Comparison of ENCODE assay signal across 10 cellular contexts in the genomic region with DNA sequence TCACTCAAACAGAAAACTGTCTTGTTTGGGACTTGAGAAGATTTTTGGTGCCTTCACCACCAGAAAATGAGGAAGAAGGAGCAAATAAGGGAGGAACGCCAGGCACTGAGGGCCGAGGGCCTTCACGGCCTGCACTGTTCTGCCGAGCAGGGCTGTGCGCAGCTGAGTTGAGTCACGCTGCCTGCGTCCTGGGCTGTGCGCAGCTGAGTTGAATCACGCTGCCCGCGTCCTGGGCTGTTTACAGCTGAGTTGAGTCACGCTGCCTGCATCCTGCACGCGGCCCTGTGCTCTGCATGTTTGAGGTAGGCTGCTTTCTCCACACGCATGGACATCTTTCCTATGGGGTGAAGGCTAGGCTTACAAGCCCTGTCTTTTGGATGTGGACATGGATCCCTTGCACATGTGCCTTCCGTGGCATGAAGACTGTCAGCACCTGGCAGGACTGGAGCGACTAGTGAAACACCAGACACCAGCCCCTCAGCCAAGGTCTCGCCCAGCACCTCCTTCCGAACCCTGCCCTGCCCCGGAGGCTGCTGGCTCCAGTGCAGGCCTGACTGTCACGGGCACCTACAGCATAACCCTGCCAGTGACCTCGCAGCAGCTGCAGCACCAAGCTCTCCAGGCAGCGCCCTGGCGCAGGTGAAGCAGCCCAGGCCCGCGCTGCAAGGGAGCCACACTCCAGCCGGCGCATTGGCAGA.
A peak's percentile ranks its signal among the peaks of the same experiment; 100 is the strongest.
DNase-seq lines count a peak whose midpoint lies in the region; ATAC-seq, FAIRE-seq and TF ChIP-seq lines count a peak whose summit lies in the region.
"Had no signal": no experiment of that assay in that cellular context is flagged by ENCODE, and none has a peak within 500 bp of the region (broad histone marks: within the 10 kb centered on the region; RNA-seq: fewer than 3 reads in every experiment).

No MANE protein-coding gene starts in this region.

- H3K27ac ChIP-seq in K562 (ENCODE audit: extremely low read depth, low read depth, low read length) (no peak overlapping the region), parathyroid adenoma (no peak overlapping the region)

- TF ChIP-seq RAD21 in K562 (CRISPR knock-in tag; conservative IDR thresholded peaks at IDR 0.05 in 1 of 2, IDR thresholded peaks at IDR 0.05 in 1 of 2), result no peak

- H3K79me2 ChIP-seq in K562 (ENCODE audit: control insufficient read depth, insufficient read depth, low read length) (no peaks in the 10 kb centered on the region), parathyroid adenoma (no peaks in the 10 kb centered on the region)

- peak; percentile 59 for FAIRE-seq in K562 (lab: Jason Lieb, UNC)

- no peaks in the 10 kb centered on the region for H3K9me3 ChIP-seq in K562 (replicated peaks; ENCODE audit: control insufficient read depth, insufficient read depth, low read depth, low read length)
- H3K9me3 ChIP-seq in parathyroid adenoma (ENCODE audit: control insufficient read depth, low read length), result no peaks in the 10 kb centered on the region
- H3K9me3 ChIP-seq: Peyer's patch had no signal

- no peaks in the 10 kb centered on the region for H4K20me1 ChIP-seq in K562 (replicated peaks; ENCODE audit: control insufficient read depth, insufficient read depth, low read length)

- H3K4me3 ChIP-seq in LNCaP clone FGC (ENCODE audit: low read depth, low read length) (no peak overlapping the region), K562 (no peak overlapping the region), parathyroid adenoma (ENCODE audit: low read depth, low read length) (no peak overlapping the region)
- H3K4me3 ChIP-seq: Peyer's patch had no signal

- H3K4me1 ChIP-seq in K562 (replicated peaks in 1 of 2; ENCODE audit: control insufficient read depth in 2 of 2, insufficient read depth in 2 of 2, low read length in 2 of 2), result peaks cover 0 to 12% of the 10 kb centered on the region in 2 experiments; a peak in 1 of 5 replicates
- peaks cover 9% of the 10 kb centered on the region for H3K4me1 ChIP-seq in parathyroid adenoma
- H3K4me1 ChIP-seq: Peyer's patch had no signal

- H3K9me1 ChIP-seq in K562 (ENCODE audit: control insufficient read depth, insufficient read depth, low read length), result no peaks in the 10 kb centered on the region

- TF ChIP-seq CTCF in LNCaP clone FGC (IDR thresholded peaks at IDR 0.05; ENCODE audit: control insufficient read depth, extremely low read depth, insufficient read depth) (no peak), K562 (IDR thresholded peaks at IDR 0.05 in 2 of 3, conservative IDR thresholded peaks at IDR 0.05 in 1 of 3; ENCODE audit: insufficient read depth in 2 of 3, low read depth in 1 of 3, low read length in 3 of 3) (no peak), parathyroid adenoma (IDR thresholded peaks at IDR 0.05) (no peak)

- no TSS peak for BruUV-seq in K562 (replicated peaks; lab: Mats Ljungman, UMichigan)

- no peak overlapping the region for H3K4me2 ChIP-seq in K562 (ENCODE audit: insufficient read depth, low read length)
- no peak overlapping the region for H3K4me2 ChIP-seq in parathyroid adenoma (ENCODE audit: low read length)

- POLR2A ChIA-PET in K562 (lab: Yijun Ruan, JAX), result interaction anchor here (0.9 to 1.0 kb wide), 2 partner anchors 40 to 163 kb away, joined by 3 read pairs; no protein-coding TSS in a partner anchor

- no peak for TF ChIP-seq POLR2A in K562 (conservative IDR thresholded peaks at IDR 0.05)

- H3K9ac ChIP-seq in K562 (ENCODE audit: insufficient read depth in 1 of 2, low read depth in 2 of 2, low read length in 2 of 2) (no peak overlapping the region), parathyroid adenoma (no peak overlapping the region)

- ATAC-seq in GM18867 (IDR thresholded peaks at IDR 0.05; ENCODE audit: unreplicated experiment) (peak; percentile 95), K562 (peak; percentile 84), GM21717 (IDR thresholded peaks at IDR 0.05; ENCODE audit: unreplicated experiment) (no peak), Right ventricle myocardium superior (ENCODE audit: poor library complexity) (no peak)

- under 1% methylated on average over 28 of the region's 28 CpGs for WGBS in K562 (ENCODE audit: insufficient coverage, low coverage, missing lambda C conversion rate)

- intact Hi-C loops in K562 (cut with micrococcal nuclease) (no loop called here), Right ventricle myocardium superior (cut with DNase I) (no loop called here)

- DNase-seq in LNCaP clone FGC (ENCODE audit: low read depth), result peak; percentile 69
- DNase-seq in K562 (ENCODE audit: extremely low read depth in 1 of 4, low spot score in 3 of 4), result peak; percentile 32 to 60 (median 40)
- no peak for DNase-seq in NCI-H82 treated with DMSO at 0.1 percent for 48 hours (lab: John Stamatoyannopoulos, UW; ENCODE audit: unreplicated experiment)
- DNase-seq in activated CD4-positive, CD25-positive, alpha-beta regulatory T cell (lab: John Stamatoyannopoulos, UW), result no peak
- no peak for DNase-seq in Right ventricle myocardium superior
- DNase-seq: activated naive CD8-positive, alpha-beta T cell treated with anti-CD3 and anti-CD28 coated beads, Interleukin-2, amount 10 ng/mL, durations not matched to agents 7 days and 5 days had no signal

- no peak for TF ChIP-seq EP300 in K562 (IDR thresholded peaks at IDR 0.05; ENCODE audit: low read length)

- no peaks in the 10 kb centered on the region for H3K36me3 ChIP-seq in K562 (ENCODE audit: control insufficient read depth, insufficient read depth, low read length)
- no peaks in the 10 kb centered on the region for H3K36me3 ChIP-seq in parathyroid adenoma (ENCODE audit: control insufficient read depth, insufficient read depth, low read length)
- H3K36me3 ChIP-seq: Peyer's patch had no signal

- in situ Hi-C loops in K562 (cut with MboI), result no loop called here

- H2AFZ ChIP-seq in K562 (ENCODE audit: low read depth, low read length) (no peak overlapping the region), parathyroid adenoma (peak overlapping the region; percentile 56)

- CTCF ChIA-PET in K562 (lab: Yijun Ruan, JAX; ENCODE audit: low intra/inter-chr PET ratio), result no interaction called here

- H3K27me3 ChIP-seq in K562 (ENCODE audit: control insufficient read depth in 2 of 2, insufficient read depth in 2 of 2, low read length in 2 of 2) (peaks cover 64 to 84% of the 10 kb centered on the region in 2 experiments), parathyroid adenoma (ENCODE audit: control insufficient read depth, insufficient read depth, low read length) (no peaks in the 10 kb centered on the region)
- H3K27me3 ChIP-seq: Peyer's patch had no signal

TF ChIP-seq in K562, 482 proteins besides CTCF, POLR2A, EP300 and RAD21 (continues in another document):
- peak; percentile 88 for TF ChIP-seq JUND (IDR thresholded peaks at IDR 0.05; ENCODE audit: borderline replicate concordance, low read depth, low read length)
- peak; percentile 86; the same call in 2 of the 3 replicates for TF ChIP-seq JUND (tag; IDR thresholded peaks at IDR 0.05; ENCODE audit: borderline replicate concordance, low read depth, low read length)
- TF ChIP-seq SIN3A (IDR thresholded peaks at IDR 0.05; ENCODE audit: borderline replicate concordance in 2 of 2, control insufficient read depth in 1 of 2, low read depth in 2 of 2, low read length in 2 of 2), result peak in 1 of 2 experiments; percentile 74; a peak in 1 of 4 replicates
- TF ChIP-seq, protein P1, sequence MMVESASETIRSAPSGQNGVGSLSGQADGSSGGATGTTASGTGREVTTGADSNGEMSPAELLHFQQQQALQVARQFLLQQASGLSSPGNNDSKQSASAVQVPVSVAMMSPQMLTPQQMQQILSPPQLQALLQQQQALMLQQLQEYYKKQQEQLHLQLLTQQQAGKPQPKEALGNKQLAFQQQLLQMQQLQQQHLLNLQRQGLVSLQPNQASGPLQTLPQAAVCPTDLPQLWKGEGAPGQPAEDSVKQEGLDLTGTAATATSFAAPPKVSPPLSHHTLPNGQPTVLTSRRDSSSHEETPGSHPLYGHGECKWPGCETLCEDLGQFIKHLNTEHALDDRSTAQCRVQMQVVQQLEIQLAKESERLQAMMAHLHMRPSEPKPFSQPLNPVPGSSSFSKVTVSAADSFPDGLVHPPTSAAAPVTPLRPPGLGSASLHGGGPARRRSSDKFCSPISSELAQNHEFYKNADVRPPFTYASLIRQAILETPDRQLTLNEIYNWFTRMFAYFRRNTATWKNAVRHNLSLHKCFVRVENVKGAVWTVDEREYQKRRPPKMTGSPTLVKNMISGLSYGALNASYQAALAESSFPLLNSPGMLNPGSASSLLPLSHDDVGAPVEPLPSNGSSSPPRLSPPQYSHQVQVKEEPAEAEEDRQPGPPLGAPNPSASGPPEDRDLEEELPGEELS (CRISPR knock-in tag; IDR thresholded peaks at IDR 0.05; ENCODE audit: borderline replicate concordance), result peak; percentile 90; the same call in 1 of the 2 replicates
- TF ChIP-seq, protein P2, sequence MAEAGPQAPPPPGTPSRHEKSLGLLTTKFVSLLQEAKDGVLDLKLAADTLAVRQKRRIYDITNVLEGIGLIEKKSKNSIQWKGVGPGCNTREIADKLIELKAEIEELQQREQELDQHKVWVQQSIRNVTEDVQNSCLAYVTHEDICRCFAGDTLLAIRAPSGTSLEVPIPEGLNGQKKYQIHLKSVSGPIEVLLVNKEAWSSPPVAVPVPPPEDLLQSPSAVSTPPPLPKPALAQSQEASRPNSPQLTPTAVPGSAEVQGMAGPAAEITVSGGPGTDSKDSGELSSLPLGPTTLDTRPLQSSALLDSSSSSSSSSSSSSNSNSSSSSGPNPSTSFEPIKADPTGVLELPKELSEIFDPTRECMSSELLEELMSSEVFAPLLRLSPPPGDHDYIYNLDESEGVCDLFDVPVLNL (CRISPR knock-in tag; IDR thresholded peaks at IDR 0.05; ENCODE audit: low read depth), result no peak
- TF ChIP-seq HNRNPLL (IDR thresholded peaks at IDR 0.05; ENCODE audit: low read depth, low read length, poor library complexity, severe bottlenecking), result peak; percentile 59
- TF ChIP-seq, protein P3, sequence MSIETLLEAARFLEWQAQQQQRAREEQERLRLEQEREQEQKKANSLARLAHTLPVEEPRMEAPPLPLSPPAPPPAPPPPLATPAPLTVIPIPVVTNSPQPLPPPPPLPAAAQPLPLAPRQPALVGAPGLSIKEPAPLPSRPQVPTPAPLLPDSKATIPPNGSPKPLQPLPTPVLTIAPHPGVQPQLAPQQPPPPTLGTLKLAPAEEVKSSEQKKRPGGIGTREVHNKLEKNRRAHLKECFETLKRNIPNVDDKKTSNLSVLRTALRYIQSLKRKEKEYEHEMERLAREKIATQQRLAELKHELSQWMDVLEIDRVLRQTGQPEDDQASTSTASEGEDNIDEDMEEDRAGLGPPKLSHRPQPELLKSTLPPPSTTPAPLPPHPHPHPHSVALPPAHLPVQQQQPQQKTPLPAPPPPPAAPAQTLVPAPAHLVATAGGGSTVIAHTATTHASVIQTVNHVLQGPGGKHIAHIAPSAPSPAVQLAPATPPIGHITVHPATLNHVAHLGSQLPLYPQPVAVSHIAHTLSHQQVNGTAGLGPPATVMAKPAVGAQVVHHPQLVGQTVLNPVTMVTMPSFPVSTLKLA (conservative IDR thresholded peaks at IDR 0.05), result peak; percentile 89 to 90
- peak; percentile 93 for TF ChIP-seq TAF9B (IDR thresholded peaks at IDR 0.05; ENCODE audit: partially characterized antibody)
- TF ChIP-seq NFE2L1 (tag; IDR thresholded peaks at IDR 0.05; ENCODE audit: borderline replicate concordance, low read depth), result no peak

Comparison
In these comparisons a context has a peak if more than half of its experiments do, and no peak if none do; other contexts are left out.
1. ATAC-seq: peak in GM18867 (single experiment) and K562 (single experiment); none in GM21717 (single experiment) and Right ventricle myocardium superior (single experiment).
2. DNase-seq: peak in LNCaP clone FGC (single experiment) and K562 (4 of 4); none in NCI-H82 treated with DMSO at 0.1 percent for 48 hours (single experiment), activated CD4-positive, CD25-positive, alpha-beta regulatory T cell (0 of 4) and Right ventricle myocardium superior (single experiment).